In genomic region chr7:156207306-156207705, GRCh38 we compare ENCODE assay signal across 34 cellular contexts.
"Had no signal": no experiment of that assay in that cellular context is flagged by ENCODE, and none has a peak within 500 bp of the region (broad histone marks: within the 10 kb centered on the region; RNA-seq: fewer than 3 reads in every experiment).

No MANE protein-coding gene starts in this region.

- H3K36me3 ChIP-seq: MG63 had no signal

- DNase-seq: Karpas-422, Kasumi-1, MG63, MM.1S, MV-4-11, NCI-H1048, NCI-H1092, NCI-H1092 treated with DMSO at 0.1 percent for 48 hours, NCI-H1105, NCI-H1105 treated with DMSO at 0.1 percent for 48 hours, NCI-H1417, NCI-H1417 treated with DMSO at 0.1 percent for 48 hours, NCI-H1436, NCI-H1436 treated with DMSO at 0.1 percent for 48 hours, NCI-H146, NCI-H1694, NCI-H1694 treated with DMSO at 0.1 percent for 48 hours, NCI-H187, NCI-H187 treated with DMSO at 0.1 percent for 48 hours, NCI-H1930, NCI-H2029, NCI-H2029 treated with DMSO at 0.1 percent for 48 hours, NCI-H2081, NCI-H2081 treated with DMSO at 0.1 percent for 48 hours, NCI-H2107, NCI-H2171, NCI-H2171 treated with DMSO at 0.1 percent for 48 hours, NCI-H2227 treated with DMSO at 0.1 percent for 48 hours, NCI-H226, NCI-H345, NCI-H446, NCI-H446 treated with DMSO at 0.1 percent for 48 hours, NCI-H510A had no signal

- H3K27ac ChIP-seq: KMS-11 had no signal

- H3K9me3 ChIP-seq: MG63 had no signal

- H3K9ac ChIP-seq: KMS-11 had no signal

- H3K4me2 ChIP-seq: KMS-11 had no signal

- H3K27me3 ChIP-seq: MG63 had no signal

- H3K4me3 ChIP-seq: MG63 had no signal
